Comparison of ENCODE assay signal across 21 cellular contexts in genomic region chr21:28454978-28455600, GRCh38.
DNase-seq lines count a peak whose midpoint lies in the region; ATAC-seq, FAIRE-seq and TF ChIP-seq lines count a peak whose summit lies in the region.
"Had no signal": no experiment of that assay in that cellular context is flagged by ENCODE, and none has a peak within 500 bp of the region (broad histone marks: within the 10 kb centered on the region; RNA-seq: fewer than 3 reads in every experiment).

No MANE protein-coding gene starts in this region.

- no peaks in the 10 kb centered on the region for H3K9me3 Mint-ChIP-seq in HFFc6
- H3K9me3 Mint-ChIP-seq in astrocyte (ENCODE audit: unreplicated experiment), result peaks cover 2% of the 10 kb centered on the region
- no peaks in the 10 kb centered on the region for H3K9me3 Mint-ChIP-seq in Calu3 (ENCODE audit: low read depth, unreplicated experiment)
- H3K9me3 Mint-ChIP-seq: activated T-helper 1 cell treated with anti-CD3 and anti-CD28 coated beads, Interleukin-12 subunit alpha, Interleukin-12 subunit beta, Interleukin-2, Interleukin-4 antibody, amounts not matched to agents 30 ng/mL and 10 ng/mL and 1 ng/mL, durations not matched to agents 14 hours and 24 hours and 36 hours had no signal

- H3K4me1 ChIP-seq in ACC112 (ENCODE audit: control insufficient read depth, insufficient read depth, low read length, unreplicated experiment) (peaks cover 18% of the 10 kb centered on the region), astrocyte (ENCODE audit: insufficient read depth, low read length) (no peaks in the 10 kb centered on the region)
- H3K4me1 ChIP-seq: heart left ventricle, sigmoid colon had no signal

- no peak for ATAC-seq in HG02885 (IDR thresholded peaks at IDR 0.05; ENCODE audit: poor library complexity, unreplicated experiment)
- ATAC-seq: heart left ventricle had no signal

- peaks cover 53% of the 10 kb centered on the region for H3K4me1 Mint-ChIP-seq in HFFc6 (ENCODE audit: low read depth)
- H3K4me1 Mint-ChIP-seq in astrocyte (ENCODE audit: low read depth, unreplicated experiment), result no peaks in the 10 kb centered on the region
- no peaks in the 10 kb centered on the region for H3K4me1 Mint-ChIP-seq in Calu3 (ENCODE audit: low read depth, unreplicated experiment)

- intact Hi-C loops in Calu3 (cut with micrococcal nuclease; ENCODE audit: unreplicated experiment), result no loop called here

- in situ Hi-C loops in GM13976 (cut with MboI; ENCODE audit: low sequenced_read_pairs, unreplicated experiment), result no loop called here

- H4K20me1 ChIP-seq in astrocyte (ENCODE audit: insufficient read depth, low read length), result no peaks in the 10 kb centered on the region

- CTCF ChIA-PET in Calu3 (lab: Charles Lee), result no interaction called here

- H3K4me2 ChIP-seq in astrocyte (ENCODE audit: low read length), result peak overlapping the region; percentile 43

- H3K4me3 ChIP-seq in ACC112 (ENCODE audit: low read depth, low read length) (peak overlapping the region; percentile 66), astrocyte (ENCODE audit: insufficient read depth, low read depth, low read length) (no peak overlapping the region)
- H3K4me3 ChIP-seq: heart left ventricle, sigmoid colon had no signal

- peak overlapping the region; percentile 78 for H3K27ac ChIP-seq in ACC112 (ENCODE audit: low read depth, low read length)
- H3K27ac ChIP-seq in astrocyte (ENCODE audit: low read depth, low read length), result peak overlapping the region; percentile 17
- H3K27ac ChIP-seq: heart left ventricle, tibial nerve had no signal

- H3K36me3 Mint-ChIP-seq in HFFc6 (ENCODE audit: low read depth), result peaks cover 6% of the 10 kb centered on the region; the same call in 1 of the 2 replicates
- H3K36me3 Mint-ChIP-seq in astrocyte (ENCODE audit: low read depth, unreplicated experiment), result no peaks in the 10 kb centered on the region
- no peaks in the 10 kb centered on the region for H3K36me3 Mint-ChIP-seq in Calu3 (ENCODE audit: insufficient read depth, unreplicated experiment)

- peak overlapping the region; percentile 93 for H3K27ac Mint-ChIP-seq in HFFc6
- no peak overlapping the region for H3K27ac Mint-ChIP-seq in astrocyte (ENCODE audit: unreplicated experiment)
- H3K27ac Mint-ChIP-seq in Calu3 (ENCODE audit: unreplicated experiment), result no peak overlapping the region
- H3K27ac Mint-ChIP-seq: activated T-helper 1 cell treated with anti-CD3 and anti-CD28 coated beads, Interleukin-12 subunit alpha, Interleukin-12 subunit beta, Interleukin-2, Interleukin-4 antibody, amounts not matched to agents 30 ng/mL and 10 ng/mL and 1 ng/mL, durations not matched to agents 14 hours and 24 hours and 36 hours had no signal

- H3K27me3 ChIP-seq in ACC112 (ENCODE audit: insufficient read depth, low read length), result no peaks in the 10 kb centered on the region
- H3K27me3 ChIP-seq in astrocyte (ENCODE audit: insufficient read depth, low read length), result no peaks in the 10 kb centered on the region
- H3K27me3 ChIP-seq: heart left ventricle, sigmoid colon, tibial nerve had no signal

- H3K79me2 ChIP-seq in ACC112 (ENCODE audit: control insufficient read depth, insufficient read depth, low read length, unreplicated experiment) (no peaks in the 10 kb centered on the region), astrocyte (ENCODE audit: insufficient read depth, low read length) (no peaks in the 10 kb centered on the region)

- no peaks in the 10 kb centered on the region for H3K9me3 ChIP-seq in astrocyte (ENCODE audit: insufficient read depth, low read depth, low read length)
- H3K9me3 ChIP-seq: heart left ventricle, sigmoid colon, tibial nerve had no signal

- peak; percentile 82 for FAIRE-seq in astrocyte (lab: Jason Lieb, UNC)
- FAIRE-seq: A204.1, endothelial cell of umbilical vein, keratinocyte, TTC549 had no signal

- H3K4me3 Mint-ChIP-seq in HFFc6 (peak overlapping the region; percentile 87), astrocyte (ENCODE audit: unreplicated experiment) (no peak overlapping the region), Calu3 (ENCODE audit: low read depth, unreplicated experiment) (no peak overlapping the region)
- H3K4me3 Mint-ChIP-seq: activated T-helper 1 cell treated with anti-CD3 and anti-CD28 coated beads, Interleukin-12 subunit alpha, Interleukin-12 subunit beta, Interleukin-2, Interleukin-4 antibody, amounts not matched to agents 30 ng/mL and 10 ng/mL and 1 ng/mL, durations not matched to agents 14 hours and 24 hours and 36 hours had no signal

- no peak overlapping the region for H3K9ac ChIP-seq in astrocyte (ENCODE audit: low read length)

- no TSS peak for BruUV-seq in Calu3 (replicated peaks; lab: Mats Ljungman, UMichigan)

- H2AFZ ChIP-seq in ACC112 (ENCODE audit: low read length, unreplicated experiment) (peak overlapping the region; percentile 64), astrocyte (ENCODE audit: low read depth, low read length) (peak overlapping the region; percentile 19)

- no peak for TF ChIP-seq CTCF in HFFc6 (IDR thresholded peaks at IDR 0.05)
- no peak for TF ChIP-seq CTCF in astrocyte (IDR thresholded peaks at IDR 0.05; ENCODE audit: insufficient read depth, low read depth, low read length)
- TF ChIP-seq CTCF in GM13976 (IDR thresholded peaks at IDR 0.05; ENCODE audit: borderline replicate concordance, control extremely low read depth, extremely low read depth, insufficient read depth, missing control alignments), result no peak
- TF ChIP-seq CTCF in Calu3 (IDR thresholded peaks at IDR 0.05; ENCODE audit: unreplicated experiment), result no peak

- H3K36me3 ChIP-seq in ACC112 (ENCODE audit: insufficient read depth, low read length) (no peaks in the 10 kb centered on the region), astrocyte (ENCODE audit: insufficient read depth, low read length) (no peaks in the 10 kb centered on the region)
- H3K36me3 ChIP-seq: heart left ventricle, sigmoid colon, tibial nerve had no signal

- H3K27me3 Mint-ChIP-seq in HFFc6 (ENCODE audit: insufficient read depth) (no peaks in the 10 kb centered on the region), astrocyte (ENCODE audit: low read depth, unreplicated experiment) (no peaks in the 10 kb centered on the region), Calu3 (ENCODE audit: unreplicated experiment) (no peaks in the 10 kb centered on the region)

- peak; percentile 69 for DNase-seq in HFFc6
- peak; percentile 48 for DNase-seq in astrocyte (ENCODE audit: low read depth)
- DNase-seq in medulla oblongata (ENCODE audit: extremely low spot score), result peak; percentile 31
- no peak for DNase-seq in activated T-cell treated with anti-CD3 and anti-CD28 coated beads for 4 hours
- DNase-seq in GM13976 (ENCODE audit: low spot score), result no peak
- DNase-seq in Calu3, result no peak
- DNase-seq: activated CD4-positive, alpha-beta T cell treated with anti-CD3 and anti-CD28 coated beads, Interleukin-2, amount 50 U/mL, for 48 hours; heart left ventricle; NCI-H1694 treated with DMSO at 0.1 percent for 48 hours; NCI-H510A; sigmoid colon; stimulated activated CD4-positive, alpha-beta T cell treated with anti-CD3 and anti-CD28 coated beads, Interleukin-4, amount 100 ng/mL, for 1 hour; stimulated activated CD8-positive, alpha-beta memory T cell treated with anti-CD3 and anti-CD28 coated beads, Interleukin-4, amount 100 ng/mL, for 48 hours had no signal

Comparison
In these comparisons a context has a peak if more than half of its experiments do, and no peak if none do; other contexts are left out.
1. DNase-seq: peak in HFFc6 (single experiment), astrocyte (single experiment) and medulla oblongata (single experiment); none in activated T-cell treated with anti-CD3 and anti-CD28 coated beads for 4 hours (single experiment), GM13976 (single experiment) and Calu3 (single experiment).